23 cellular contexts compared by ENCODE assay signal in the genomic region with DNA sequence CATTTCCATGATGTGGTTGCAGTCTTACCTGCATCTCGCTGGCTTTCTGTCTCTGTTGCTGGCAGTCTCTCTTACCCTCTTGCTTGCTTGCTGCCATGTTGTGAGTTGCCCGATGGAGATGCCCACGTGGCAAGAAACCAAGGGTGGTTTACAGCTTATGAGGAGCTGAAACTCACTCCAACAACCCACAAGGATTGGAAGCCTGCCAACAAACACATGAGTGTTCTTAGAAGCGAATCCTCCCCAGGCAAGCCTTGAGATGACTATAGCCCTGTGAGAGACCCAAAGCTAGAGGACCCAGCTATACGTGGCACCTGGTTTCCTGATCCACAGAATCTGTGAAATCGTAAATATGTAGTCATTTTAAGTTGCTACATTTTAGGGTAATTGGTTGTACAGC.
DNase-seq lines count a peak whose midpoint lies in the region; ATAC-seq and TF ChIP-seq lines count a peak whose summit lies in the region.
"Had no signal": no experiment of that assay in that cellular context is flagged by ENCODE, and none has a peak within 500 bp of the region (broad histone marks: within the 10 kb centered on the region; RNA-seq: fewer than 3 reads in every experiment).

No MANE protein-coding gene starts in this region.

- H3K9me3 ChIP-seq in breast epithelium = no peaks in the 10 kb centered on the region
- no peaks in the 10 kb centered on the region for H3K9me3 ChIP-seq in adrenal gland (replicated peaks in 1 of 3)
- H3K9me3 ChIP-seq: right lobe of liver, SJCRH30, stomach had no signal

- WGBS in adrenal gland, 4 donors = 69 to 73% (median 72%) methylated on average over 6 of the region's 6 CpGs

- CTCF ChIA-PET in MCF 10A (lab: Yijun Ruan, JAX) = interaction anchor here (0.6 to 1.4 kb wide), 2 partner anchors 8 to 34 kb away, joined by 3 to 5 read pairs; no protein-coding TSS in a partner anchor

- H3K4me3 ChIP-seq in breast epithelium (no peak overlapping the region), adrenal gland (no peak overlapping the region)
- H3K4me3 ChIP-seq: hepatocyte, right lobe of liver, SJCRH30, stomach had no signal

- H3K36me3 Mint-ChIP-seq in MCF 10A (ENCODE audit: insufficient read depth, unreplicated experiment) = no peaks in the 10 kb centered on the region
- H3K36me3 Mint-ChIP-seq: CD8-positive, alpha-beta T cell had no signal

- no peak overlapping the region for H3K27ac Mint-ChIP-seq in MCF 10A (ENCODE audit: low read depth, unreplicated experiment)
- H3K27ac Mint-ChIP-seq: activated CD4-positive, alpha-beta T cell treated with anti-CD3 and anti-CD28 coated beads for 36 hours; CD8-positive, alpha-beta T cell; HFFc6 had no signal

- peaks cover 20% of the 10 kb centered on the region for H3K4me1 Mint-ChIP-seq in MCF 10A (ENCODE audit: insufficient read depth, unreplicated experiment)
- H3K4me1 Mint-ChIP-seq: activated CD4-positive, alpha-beta T cell treated with anti-CD3 and anti-CD28 coated beads for 36 hours had no signal

- no peak for TF ChIP-seq CTCF in MCF 10A (IDR thresholded peaks at IDR 0.05; ENCODE audit: unreplicated experiment)
- TF ChIP-seq CTCF in breast epithelium (IDR thresholded peaks at IDR 0.05) = no peak
- no peak for TF ChIP-seq CTCF in adrenal gland (IDR thresholded peaks at IDR 0.05)

- intact Hi-C loops in MCF 10A (cut with micrococcal nuclease) (no loop called here), breast epithelium (cut with DNase I; ENCODE audit: low total_unique reads) (no loop called here), adrenal gland (cut with DNase I) (loop anchor here (10.0 kb wide), 1 partner anchor 644 kb away; no protein-coding TSS in a partner anchor)

- peak; percentile 67 for DNase-seq in MCF 10A (ENCODE audit: unreplicated experiment)
- no peak for DNase-seq in breast epithelium (ENCODE audit: low spot score in 2 of 2)
- peak; percentile 85 for DNase-seq in astrocyte of the hippocampus (ENCODE audit: low read depth, low spot score)
- peak; percentile 46 for DNase-seq in foreskin melanocyte
- DNase-seq in adrenal gland = no peak
- no peak for DNase-seq in germinal center (ENCODE audit: low spot score)
- no peak for DNase-seq in T1000 (lab: John Stamatoyannopoulos, UW)
- DNase-seq: ACHN; activated CD4-positive, alpha-beta T cell treated with anti-CD3 and anti-CD28 coated beads for 36 hours; CD8-positive, alpha-beta T cell; EL; HFFc6; kidney; NCI-H1694; NCI-H446; nucleus accumbens; right lobe of liver; stomach; T-helper 9 cell had no signal

- H3K27ac ChIP-seq in breast epithelium = no peak overlapping the region
- H3K27ac ChIP-seq in adrenal gland = no peak overlapping the region
- H3K27ac ChIP-seq: epithelial cell of prostate, hepatocyte, right lobe of liver, SJCRH30 had no signal

- no peak overlapping the region for H3K4me3 Mint-ChIP-seq in MCF 10A (ENCODE audit: unreplicated experiment)
- H3K4me3 Mint-ChIP-seq: activated CD4-positive, alpha-beta T cell treated with anti-CD3 and anti-CD28 coated beads for 36 hours; CD8-positive, alpha-beta T cell; HFFc6 had no signal

- no peaks in the 10 kb centered on the region for H3K27me3 Mint-ChIP-seq in MCF 10A (ENCODE audit: insufficient read depth, unreplicated experiment)
- H3K27me3 Mint-ChIP-seq: activated CD4-positive, alpha-beta T cell treated with anti-CD3 and anti-CD28 coated beads for 36 hours had no signal

- no peak for TF ChIP-seq POLR2A in breast epithelium (IDR thresholded peaks at IDR 0.05)
- no peak for TF ChIP-seq POLR2A in adrenal gland (IDR thresholded peaks at IDR 0.05)

- H3K27me3 ChIP-seq in breast epithelium (no peaks in the 10 kb centered on the region), adrenal gland (no peaks in the 10 kb centered on the region)
- H3K27me3 ChIP-seq: hepatocyte, right lobe of liver, SJCRH30, stomach had no signal

- no peaks in the 10 kb centered on the region for H3K9me3 Mint-ChIP-seq in MCF 10A (ENCODE audit: unreplicated experiment)

- H3K4me1 ChIP-seq in breast epithelium (no peaks in the 10 kb centered on the region), adrenal gland (replicated peaks in 1 of 2) (peaks cover 0 to 10% of the 10 kb centered on the region in 2 donors)
- H3K4me1 ChIP-seq: right lobe of liver, SJCRH30 had no signal

- POLR2A ChIA-PET in MCF 10A (lab: Yijun Ruan, JAX) = interaction anchor here (0.7 kb wide), 1 partner anchor 32 kb away, joined by 3 read pairs; no protein-coding TSS in a partner anchor

- no TSS peak for BruUV-seq in MCF 10A (replicated peaks; lab: Mats Ljungman, UMichigan)

- ATAC-seq in GM21381 (IDR thresholded peaks at IDR 0.05; ENCODE audit: unreplicated experiment) = no peak
- ATAC-seq: activated CD4-positive, alpha-beta T cell treated with anti-CD3 and anti-CD28 coated beads for 36 hours; CD8-positive, alpha-beta T cell; right lobe of liver had no signal

- H3K36me3 ChIP-seq in breast epithelium (no peaks in the 10 kb centered on the region), adrenal gland (replicated peaks in 1 of 2) (no peaks in the 10 kb centered on the region)
- H3K36me3 ChIP-seq: right lobe of liver, SJCRH30, stomach had no signal

Comparison
In these comparisons a context has a peak if more than half of its experiments do, and no peak if none do; other contexts are left out.
1. DNase-seq: peak in MCF 10A (single experiment), astrocyte of the hippocampus (single experiment) and foreskin melanocyte (single experiment); none in breast epithelium (0 of 2), adrenal gland (0 of 7), germinal center (single experiment) and T1000 (single experiment).
2. intact Hi-C loops: an anchor here in adrenal gland (10.0 kb wide); none called in MCF 10A and breast epithelium.